ENCODE assay signal across 16 cellular contexts in the genomic region with DNA sequence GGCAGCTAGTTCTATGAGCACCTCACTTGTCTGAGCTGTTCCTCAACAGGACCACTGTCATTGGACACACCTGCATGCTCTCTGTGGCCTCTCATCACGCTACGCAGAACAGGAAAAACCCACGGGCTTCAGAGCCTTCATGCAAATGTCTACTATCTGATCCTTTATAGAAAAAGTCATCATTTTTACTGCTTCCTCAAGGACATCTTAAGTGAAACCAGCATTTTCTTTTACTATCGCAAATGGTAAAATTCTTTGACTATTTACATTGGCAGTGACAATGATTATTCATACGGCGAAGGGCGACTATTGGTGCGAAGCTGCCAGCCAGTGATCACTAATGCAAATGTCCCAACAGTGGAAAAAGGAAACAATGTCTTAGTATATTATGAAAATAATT.
DNase-seq lines count a peak whose midpoint lies in the region; ATAC-seq and TF ChIP-seq lines count a peak whose summit lies in the region.
"Had no signal": no experiment of that assay in that cellular context is flagged by ENCODE, and none has a peak within 500 bp of the region (broad histone marks: within the 10 kb centered on the region; RNA-seq: fewer than 3 reads in every experiment).

No MANE protein-coding gene starts in this region.

- H3K9ac ChIP-seq in OCI-LY3 (ENCODE audit: low read length): no peak overlapping the region

- peak overlapping the region; percentile 23 for H3K4me2 ChIP-seq in OCI-LY3 (ENCODE audit: low read length)

- ATAC-seq in GM18858 (IDR thresholded peaks at IDR 0.05; ENCODE audit: unreplicated experiment): peak; percentile 91
- ATAC-seq in HG02798 (IDR thresholded peaks at IDR 0.05; ENCODE audit: poor library complexity, unreplicated experiment): peak; percentile 88
- peak; percentile 88 for ATAC-seq in stimulated activated memory B cell treated with anti-CD40 and anti-IgM and Interleukin-4, amounts not matched to agents 10 μg/mL and 1 μg/mL and 100 μg/mL, for 72 hours
- ATAC-seq: lower lobe of right lung, right lobe of liver had no signal

- no peaks in the 10 kb centered on the region for H3K9me3 ChIP-seq in OCI-LY3 (ENCODE audit: insufficient read depth, low read length)
- H3K9me3 ChIP-seq: lower lobe of right lung, right lobe of liver had no signal

- no peak for TF ChIP-seq POLR2A in erythroblast (IDR thresholded peaks at IDR 0.05; ENCODE audit: low read length)

- no peaks in the 10 kb centered on the region for H3K9me3 Mint-ChIP-seq in stimulated activated memory B cell treated with anti-CD40 and anti-IgM and Interleukin-4, amounts not matched to agents 10 μg/mL and 1 μg/mL and 100 μg/mL, for 72 hours
- H3K9me3 Mint-ChIP-seq: activated CD4-positive, alpha-beta T cell treated with anti-CD3 and anti-CD28 coated beads, Interleukin-2, amount 10 ng/mL, durations not matched to agents 7 days and 5 days; CD4-positive, alpha-beta T cell; nephron had no signal

- H3K27me3 Mint-ChIP-seq in stimulated activated memory B cell treated with anti-CD40 and anti-IgM and Interleukin-4, amounts not matched to agents 10 μg/mL and 1 μg/mL and 100 μg/mL, for 72 hours: peaks cover 42% of the 10 kb centered on the region
- H3K27me3 Mint-ChIP-seq: activated CD4-positive, alpha-beta T cell treated with anti-CD3 and anti-CD28 coated beads, Interleukin-2, amount 10 ng/mL, durations not matched to agents 7 days and 5 days; CD4-positive, alpha-beta T cell had no signal

- peaks cover 10% of the 10 kb centered on the region for H3K4me1 Mint-ChIP-seq in stimulated activated memory B cell treated with anti-CD40 and anti-IgM and Interleukin-4, amounts not matched to agents 10 μg/mL and 1 μg/mL and 100 μg/mL, for 72 hours
- H3K4me1 Mint-ChIP-seq: activated CD4-positive, alpha-beta T cell treated with anti-CD3 and anti-CD28 coated beads, Interleukin-2, amount 10 ng/mL, durations not matched to agents 7 days and 5 days had no signal

- no peak overlapping the region for H3K4me3 ChIP-seq in OCI-LY3 (ENCODE audit: low read length)
- H3K4me3 ChIP-seq: lower lobe of right lung, right lobe of liver had no signal

- H3K27ac ChIP-seq in OCI-LY3 (ENCODE audit: low read length): no peak overlapping the region
- H3K27ac ChIP-seq: lower lobe of right lung, right lobe of liver had no signal

- no peak for DNase-seq in erythroblast (lab: John Stamatoyannopoulos, UW)
- no peak for DNase-seq in GM03348 (ENCODE audit: low spot score)
- no peak for DNase-seq in activated CD4-positive, alpha-beta T cell treated with anti-CD3 and anti-CD28 coated beads, Interleukin-2, amount 50 U/mL, for 48 hours
- DNase-seq: activated CD4-positive, alpha-beta T cell treated with anti-CD3 and anti-CD28 coated beads, Interleukin-2, amount 10 ng/mL, durations not matched to agents 7 days and 5 days; anterior cingulate cortex; CD4-positive, alpha-beta T cell; cortex of kidney; lower lobe of right lung; NCI-H1930; right lobe of liver; stimulated activated CD4-positive, alpha-beta T cell treated with anti-CD3 and anti-CD28 coated beads, Interleukin-4, amount 100 ng/mL, for 1 hour had no signal

- peaks cover 14% of the 10 kb centered on the region for H3K27me3 ChIP-seq in OCI-LY3 (ENCODE audit: low read depth, low read length)
- H3K27me3 ChIP-seq: right lobe of liver had no signal

- no peaks in the 10 kb centered on the region for H3K36me3 ChIP-seq in OCI-LY3 (replicated peaks; ENCODE audit: low read depth, low read length)
- H3K36me3 ChIP-seq: right lobe of liver had no signal

- H3K4me1 ChIP-seq in OCI-LY3 (ENCODE audit: low read length): 0 out of 2 replicates have a peak, but pooled peaks cover 9% of the 10 kb centered on the region
- H3K4me1 ChIP-seq: right lobe of liver had no signal

- H2AFZ ChIP-seq in OCI-LY3 (ENCODE audit: low read depth, low read length): no peak overlapping the region

- no peaks in the 10 kb centered on the region for H3K36me3 Mint-ChIP-seq in stimulated activated memory B cell treated with anti-CD40 and anti-IgM and Interleukin-4, amounts not matched to agents 10 μg/mL and 1 μg/mL and 100 μg/mL, for 72 hours

- H3K4me3 Mint-ChIP-seq in stimulated activated memory B cell treated with anti-CD40 and anti-IgM and Interleukin-4, amounts not matched to agents 10 μg/mL and 1 μg/mL and 100 μg/mL, for 72 hours: no peak overlapping the region
- H3K4me3 Mint-ChIP-seq: activated CD4-positive, alpha-beta T cell treated with anti-CD3 and anti-CD28 coated beads, Interleukin-2, amount 10 ng/mL, durations not matched to agents 7 days and 5 days; CD4-positive, alpha-beta T cell; nephron had no signal

- TF ChIP-seq CTCF in OCI-LY3 (IDR thresholded peaks at IDR 0.05; ENCODE audit: low read depth, low read length): no peak

- H3K27ac Mint-ChIP-seq in stimulated activated memory B cell treated with anti-CD40 and anti-IgM and Interleukin-4, amounts not matched to agents 10 μg/mL and 1 μg/mL and 100 μg/mL, for 72 hours: no peak overlapping the region
- H3K27ac Mint-ChIP-seq: activated CD4-positive, alpha-beta T cell treated with anti-CD3 and anti-CD28 coated beads, Interleukin-2, amount 10 ng/mL, durations not matched to agents 7 days and 5 days; CD4-positive, alpha-beta T cell; nephron had no signal

- no peaks in the 10 kb centered on the region for H3K79me2 ChIP-seq in OCI-LY3 (ENCODE audit: low read length)

- H4K20me1 ChIP-seq in OCI-LY3 (ENCODE audit: insufficient read depth, low read length): no peaks in the 10 kb centered on the region
